Comparison of ENCODE assay signal across 23 cellular contexts in the genomic region with DNA sequence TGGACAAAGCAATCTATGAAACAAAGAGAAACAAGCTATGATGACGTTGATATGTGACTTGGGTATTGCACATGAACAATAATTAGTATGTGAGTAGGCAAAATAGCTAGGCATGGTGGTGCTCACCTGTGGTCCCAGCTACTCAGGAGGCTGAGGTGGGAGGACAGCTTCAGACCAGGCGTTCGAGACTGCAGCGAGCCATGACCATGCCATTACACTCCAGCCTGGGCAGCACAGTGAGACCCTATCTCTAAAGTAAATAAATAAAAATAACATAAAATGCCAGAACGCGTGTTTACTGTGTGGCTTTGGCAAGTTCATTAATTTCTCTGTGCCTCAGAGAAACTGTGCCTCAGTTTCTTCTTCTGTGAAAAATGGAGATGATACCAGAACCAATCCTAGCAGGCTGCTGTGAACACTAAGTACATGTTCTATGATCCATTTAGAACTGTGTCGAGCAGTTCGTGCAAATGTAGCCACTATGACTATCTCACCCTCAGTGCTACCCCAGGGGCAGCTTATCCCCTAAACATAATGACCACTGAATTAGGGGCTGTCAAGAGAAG. TPM values are rescaled to one million over a fixed set of nuclear protein-coding genes. Genes with fewer than 3 reads are reported as not detected.
DNase-seq lines count a peak whose midpoint lies in the region; FAIRE-seq and TF ChIP-seq lines count a peak whose summit lies in the region.
"Had no signal": no experiment of that assay in that cellular context is flagged by ENCODE, and none has a peak within 500 bp of the region (broad histone marks: within the 10 kb centered on the region; RNA-seq: fewer than 3 reads in every experiment).

No MANE protein-coding gene starts in this region.

- no peaks in the 10 kb centered on the region for H3K36me3 Mint-ChIP-seq in progenitor cell of endocrine pancreas (ENCODE audit: insufficient read depth)

- TF ChIP-seq CTCF in RWPE1 (conservative IDR thresholded peaks at IDR 0.05; ENCODE audit: low read depth), result no peak
- TF ChIP-seq CTCF in keratinocyte (optimal IDR thresholded peaks at IDR 0.05 in 1 of 3, IDR thresholded peaks at IDR 0.05 in 1 of 3, conservative IDR thresholded peaks at IDR 0.05 in 1 of 3; ENCODE audit: extremely low read depth in 1 of 3, insufficient read depth in 2 of 3, low read length in 3 of 3), result no peak
- TF ChIP-seq CTCF in progenitor cell of endocrine pancreas (IDR thresholded peaks at IDR 0.05; ENCODE audit: unreplicated experiment), result no peak

- H3K4me2 ChIP-seq in GM23248 (ENCODE audit: unreplicated experiment), result no peak overlapping the region
- peak overlapping the region; percentile 49 for H3K4me2 ChIP-seq in keratinocyte (ENCODE audit: control insufficient read depth, extremely low read depth, insufficient read depth, low read depth, low read length)

- peaks cover 25% of the 10 kb centered on the region for H3K4me1 Mint-ChIP-seq in progenitor cell of endocrine pancreas (ENCODE audit: low read depth)
- H3K4me1 Mint-ChIP-seq: activated CD4-positive, alpha-beta T cell treated with anti-CD3 and anti-CD28 coated beads, Interleukin-2, amount 10 ng/mL, durations not matched to agents 7 days and 5 days had no signal

- no peaks in the 10 kb centered on the region for H3K9me1 ChIP-seq in keratinocyte (ENCODE audit: control insufficient read depth, extremely low read depth, insufficient read depth, low read length)

- H3K9me2 ChIP-seq in GM23248 (ENCODE audit: insufficient read depth), result no peaks in the 10 kb centered on the region

- H3K27me3 ChIP-seq in GM23248 (replicated peaks; ENCODE audit: insufficient read depth) (no peaks in the 10 kb centered on the region), keratinocyte (ENCODE audit: control insufficient read depth, extremely low read depth, insufficient read depth, low read length) (no peaks in the 10 kb centered on the region)
- H3K27me3 ChIP-seq: BE2C, tibial nerve had no signal

- H3K79me2 ChIP-seq in GM23248 (ENCODE audit: insufficient read depth) (no peaks in the 10 kb centered on the region), keratinocyte (ENCODE audit: control insufficient read depth, insufficient read depth, low read length) (no peaks in the 10 kb centered on the region)

- H3K27ac ChIP-seq in GM23248 (no peak overlapping the region), RWPE1 (peak overlapping the region; percentile 88), keratinocyte (ENCODE audit: control insufficient read depth, insufficient read depth, low read length) (no peak overlapping the region), substantia nigra (ENCODE audit: low read depth, low read length, poor library complexity, severe bottlenecking) (no peak overlapping the region)
- H3K27ac ChIP-seq: psoas muscle, WERI-Rb-1 had no signal

- CTCF ChIA-PET in RWPE1 (lab: Yijun Ruan, JAX), result interaction anchor here (0.9 to 1.4 kb wide), 2 partner anchors 10 to 325 kb away, joined by 3 to 5 read pairs; partner anchors contain the start of gene TNS3

- no peak overlapping the region for H3K4me3 ChIP-seq in GM23248
- no peak overlapping the region for H3K4me3 ChIP-seq in keratinocyte (ENCODE audit: control insufficient read depth in 2 of 3, extremely low read depth in 1 of 3, insufficient read depth in 2 of 3, low read depth in 1 of 3, low read length in 3 of 3)
- H3K4me3 ChIP-seq: psoas muscle, tibial nerve had no signal

- 98 to 99% methylated on average over 8 of the region's 8 CpGs for WGBS in GM23248 (ENCODE audit: low coverage in 1 of 2, low lambda C conversion rate in 2 of 2, missing lambda C conversion rate in 2 of 2), 2 experiments

- no peaks in the 10 kb centered on the region for H3K27me3 Mint-ChIP-seq in progenitor cell of endocrine pancreas
- H3K27me3 Mint-ChIP-seq: activated CD4-positive, alpha-beta T cell treated with anti-CD3 and anti-CD28 coated beads, Interleukin-2, amount 10 ng/mL, durations not matched to agents 7 days and 5 days; stimulated activated naive CD8-positive, alpha-beta T cell treated with anti-CD3 and anti-CD28 coated beads, Interleukin-15, Interleukin-2, amounts not matched to agents 100 ng/mL and 50 ng/mL, for 24 hours had no signal

- no peaks in the 10 kb centered on the region for H3K9me3 ChIP-seq in GM23248 (ENCODE audit: low read depth)
- no peaks in the 10 kb centered on the region for H3K9me3 ChIP-seq in keratinocyte (ENCODE audit: control insufficient read depth, low read depth, low read length)
- H3K9me3 ChIP-seq: BE2C, psoas muscle, tibial nerve had no signal

- peaks cover 6% of the 10 kb centered on the region; the same call in 1 of the 2 replicates for H3F3A ChIP-seq in GM23248 (ENCODE audit: insufficient read depth)

- H3K27ac Mint-ChIP-seq in progenitor cell of endocrine pancreas, result peak overlapping the region; percentile 95
- H3K27ac Mint-ChIP-seq: activated CD4-positive, alpha-beta T cell treated with anti-CD3 and anti-CD28 coated beads, Interleukin-2, amount 10 ng/mL, durations not matched to agents 7 days and 5 days; stimulated activated naive CD8-positive, alpha-beta T cell treated with anti-CD3 and anti-CD28 coated beads, Interleukin-15, Interleukin-2, amounts not matched to agents 100 ng/mL and 50 ng/mL, for 24 hours had no signal

- H3K36me3 ChIP-seq in GM23248 (ENCODE audit: low read depth) (no peaks in the 10 kb centered on the region), keratinocyte (ENCODE audit: control insufficient read depth in 2 of 2, extremely low read depth in 1 of 2, insufficient read depth in 2 of 2, low read length in 2 of 2) (no peaks in the 10 kb centered on the region)
- H3K36me3 ChIP-seq: BE2C, tibial nerve, WERI-Rb-1 had no signal

- H3K4me1 ChIP-seq in GM23248 (ENCODE audit: insufficient read depth), result peaks cover 15% of the 10 kb centered on the region
- H3K4me1 ChIP-seq in keratinocyte (ENCODE audit: control insufficient read depth, extremely low read depth, insufficient read depth, low read length), result peaks cover 14% of the 10 kb centered on the region
- H3K4me1 ChIP-seq: BE2C, psoas muscle had no signal

- dilution Hi-C loops in keratinocyte (cut with MboI; ENCODE audit: extremely low pct_ligation_motif_present, low sequenced_read_pairs), result no loop called here

- H3K4me3 Mint-ChIP-seq in progenitor cell of endocrine pancreas (ENCODE audit: low read depth), result peak overlapping the region; percentile 1
- H3K4me3 Mint-ChIP-seq: activated CD4-positive, alpha-beta T cell treated with anti-CD3 and anti-CD28 coated beads, Interleukin-2, amount 10 ng/mL, durations not matched to agents 7 days and 5 days; activated T-cell treated with anti-CD3 and anti-CD28 coated beads, Interleukin-2, amount 50 U/mL, for 4 hours; stimulated activated naive CD8-positive, alpha-beta T cell treated with anti-CD3 and anti-CD28 coated beads, Interleukin-15, Interleukin-2, amounts not matched to agents 100 ng/mL and 50 ng/mL, for 24 hours had no signal

- H3K9ac ChIP-seq in GM23248, result no peak overlapping the region
- H3K9ac ChIP-seq in keratinocyte (ENCODE audit: control insufficient read depth, extremely low read depth, insufficient read depth, low read length), result no peak overlapping the region

- H3K9me3 Mint-ChIP-seq in progenitor cell of endocrine pancreas (ENCODE audit: low read depth), result no peaks in the 10 kb centered on the region
- H3K9me3 Mint-ChIP-seq: activated T-cell treated with anti-CD3 and anti-CD28 coated beads, Interleukin-2, amount 50 U/mL, for 4 hours; stimulated activated naive CD8-positive, alpha-beta T cell treated with anti-CD3 and anti-CD28 coated beads, Interleukin-15, Interleukin-2, amounts not matched to agents 100 ng/mL and 50 ng/mL, for 24 hours had no signal

- POLR2A ChIA-PET in RWPE1 (lab: Yijun Ruan, JAX; ENCODE audit: low non-redundant PET), result no interaction called here

- H2AFZ ChIP-seq in GM23248, result peak overlapping the region; percentile 20; the same call in 1 of the 2 replicates
- H2AFZ ChIP-seq in keratinocyte (ENCODE audit: control insufficient read depth, low read length), result no peak overlapping the region

- DNase-seq in GM23248 (no peak), RWPE1 (ENCODE audit: low spot score) (no peak), keratinocyte (ENCODE audit: low read depth, low spot score) (no peak), progenitor cell of endocrine pancreas (ENCODE audit: low spot score, unreplicated experiment) (no peak), OCI-M1 (lab: John Stamatoyannopoulos, UW) (no peak), NCI-H1694 (lab: John Stamatoyannopoulos, UW) (no peak), substantia nigra (lab: John Stamatoyannopoulos, UW) (no peak), SK-N-DZ (ENCODE audit: low spot score) (no peak)
- DNase-seq: activated CD4-positive, alpha-beta T cell treated with anti-CD3 and anti-CD28 coated beads, Interleukin-2, amount 10 ng/mL, durations not matched to agents 7 days and 5 days; activated T-cell treated with anti-CD3 and anti-CD28 coated beads, Interleukin-2, amount 50 U/mL, for 4 hours; BE2C; cerebellar nuclear complex; HCEC 1CT; Kasumi-1; kidney; MV-4-11; NCI-H1436 treated with DMSO at 0.1 percent for 48 hours; psoas muscle; SHP77; WERI-Rb-1 had no signal

- in situ Hi-C loops in GM23248 (cut with MboI), result no loop called here

- no peak for FAIRE-seq in keratinocyte (lab: Jason Lieb, UNC)
- FAIRE-seq: endothelial cell of umbilical vein, kidney had no signal

- H4K20me1 ChIP-seq in GM23248 (ENCODE audit: insufficient read depth) (no peaks in the 10 kb centered on the region), keratinocyte (ENCODE audit: control insufficient read depth, extremely low read depth, insufficient read depth, low read length) (no peaks in the 10 kb centered on the region)

RNA-seq across cellular contexts. Expression of gene TNS3, which starts 9.3 kb away (rescaled TPM):
- 47.0 and 48.1 TPM in 2 replicates for total RNA-seq in GM23248 (2014; rRNA removed; shearing (Covaris generic))
- polyA plus RNA-seq in GM23248 (2016; fragmentation: Nextera tagmentation; extraction: Ambion mirVana), result 17.2 and 18.6 TPM in 2 replicates
- 3.9 to 5.7 TPM (median 5.3 TPM) in 3 replicates for polyA plus RNA-seq in keratinocyte
- polyA plus RNA-seq in keratinocyte (2011; ENCODE audit: low read depth), result 0.39 TPM
- 4.7 and 4.9 TPM in 2 replicates for polyA plus RNA-seq in keratinocyte (2011; cell fraction: cytosol; rRNA removed)
- polyA plus RNA-seq in keratinocyte (2011; cell fraction: nucleus; rRNA removed), result 12.2 and 14.2 TPM in 2 replicates
- 1.2 and 4.6 TPM in 2 replicates for polyA plus RNA-seq in keratinocyte (2012; ENCODE audit: low replicate concordance)
- polyA minus RNA-seq in keratinocyte, result 10.1 to 20.3 TPM (median 18.5 TPM) in 3 replicates
- polyA minus RNA-seq in keratinocyte (2011; cell fraction: cytosol; rRNA and poly(A)+ RNA removed), result 6.1 TPM
- 10.4 and 17.5 TPM in 2 replicates for polyA minus RNA-seq in keratinocyte (2011; cell fraction: nucleus; rRNA and poly(A)+ RNA removed)
- total RNA-seq in progenitor cell of endocrine pancreas, result 117 and 120 TPM in 2 replicates
- 14.4 and 16.0 TPM in 2 replicates for polyA plus RNA-seq in SK-N-DZ (2014; cell fraction: cytosol; rRNA removed)
- 12.0 and 12.8 TPM in 2 replicates for polyA plus RNA-seq in SK-N-DZ (2014; cell fraction: nucleus; rRNA removed)
- total RNA-seq: activated CD4-positive, alpha-beta T cell treated with anti-CD3 and anti-CD28 coated beads, Interleukin-2, amount 10 ng/mL, durations not matched to agents 7 days and 5 days had no signal
